Comparison of ENCODE assay signal across 1 cellular context in the genomic region with DNA sequence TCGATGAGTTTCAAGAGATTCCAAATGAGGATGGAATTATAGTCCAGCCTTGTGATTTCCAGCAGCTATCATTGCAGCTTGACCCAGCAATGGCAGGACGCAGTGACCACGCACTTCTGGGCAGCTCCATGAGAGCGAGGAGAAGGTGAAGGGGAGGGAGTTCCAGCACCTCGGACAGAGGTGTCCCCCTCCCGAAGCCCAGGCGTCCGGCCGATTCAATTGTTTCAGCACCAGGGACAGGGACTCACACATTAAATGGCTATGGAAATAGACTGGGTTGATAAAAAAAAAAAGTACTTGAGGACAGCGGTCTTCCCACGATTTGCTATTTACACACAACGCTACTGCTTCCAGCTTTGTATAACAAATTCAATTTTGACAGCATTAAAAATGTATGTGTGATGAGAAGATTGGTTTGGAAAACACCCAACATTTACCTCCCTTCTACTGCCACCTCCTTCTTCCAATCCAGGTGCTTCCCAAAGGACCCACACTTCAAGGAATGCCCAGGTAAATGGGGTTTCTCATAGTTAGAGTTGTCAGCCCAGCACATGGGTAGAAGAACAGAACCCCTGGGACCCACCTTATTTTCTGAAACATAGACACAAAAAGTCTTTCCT.
TF ChIP-seq lines count a peak whose summit lies in the region.

No MANE protein-coding gene starts in this region.

TF ChIP-seq in HepG2, 621 proteins besides CTCF, POLR2A, EP300 and RAD21 (continued from another document and continues in another):
- TF ChIP-seq ZBED4 (CRISPR knock-in tag; IDR thresholded peaks at IDR 0.05; ENCODE audit: borderline replicate concordance) (peak; percentile 96), MEF2D (CRISPR knock-in tag; IDR thresholded peaks at IDR 0.05) (peak; percentile 94), ZNF564 (CRISPR knock-in tag; IDR thresholded peaks at IDR 0.05) (peak; percentile 85; the same call in 1 of the 2 replicates), ZNF10 (CRISPR knock-in tag; IDR thresholded peaks at IDR 0.05; ENCODE audit: borderline replicate concordance, low read depth) (no peak), MAFF (IDR thresholded peaks at IDR 0.05; ENCODE audit: low read depth, low read length) (no peak), ZNF672 (CRISPR knock-in tag; IDR thresholded peaks at IDR 0.05) (no peak), PLSCR1 (CRISPR knock-in tag; IDR thresholded peaks at IDR 0.05; ENCODE audit: borderline replicate concordance) (peak; percentile 80; the same call in 1 of the 2 replicates), BRD4 (CRISPR knock-in tag; IDR thresholded peaks at IDR 0.05) (no peak), ZNF460 (CRISPR knock-in tag; IDR thresholded peaks at IDR 0.05; ENCODE audit: borderline replicate concordance) (no peak), RXRB (CRISPR knock-in tag; IDR thresholded peaks at IDR 0.05; ENCODE audit: borderline replicate concordance) (peak; percentile 83), HHEX (CRISPR knock-in tag; IDR thresholded peaks at IDR 0.05) (0 out of 2 replicates have a peak, but pooled peaks have one; percentile 17), ZNF280B (CRISPR knock-in tag; IDR thresholded peaks at IDR 0.05; ENCODE audit: borderline replicate concordance) (peak; percentile 63; the same call in 1 of the 2 replicates), NFE2 (CRISPR knock-in tag; IDR thresholded peaks at IDR 0.05) (peak; percentile 32; the same call in 1 of the 2 replicates), ZNF709 (CRISPR knock-in tag; IDR thresholded peaks at IDR 0.05) (peak; percentile 84), FOXA1 (IDR thresholded peaks at IDR 0.05) (no peak), FOXA1 (CRISPR knock-in tag; IDR thresholded peaks at IDR 0.05) (no peak), THRA (CRISPR knock-in tag; IDR thresholded peaks at IDR 0.05; ENCODE audit: borderline replicate concordance) (peak; percentile 93), RFXANK (CRISPR knock-in tag; IDR thresholded peaks at IDR 0.05) (peak; percentile 94; the same call in 1 of the 2 replicates), CCDC6 (CRISPR knock-in tag; IDR thresholded peaks at IDR 0.05) (peak; percentile 89; the same call in 1 of the 2 replicates), NR2F1 (CRISPR knock-in tag; IDR thresholded peaks at IDR 0.05) (no peak), KDM5A (IDR thresholded peaks at IDR 0.05; ENCODE audit: borderline replicate concordance, low read length) (no peak), ZNF678 (CRISPR knock-in tag; IDR thresholded peaks at IDR 0.05) (no peak), ZNF878 (CRISPR knock-in tag; IDR thresholded peaks at IDR 0.05) (peak; percentile 89), TCF7 (IDR thresholded peaks at IDR 0.05; ENCODE audit: low read depth) (no peak), ZSCAN22 (CRISPR knock-in tag; IDR thresholded peaks at IDR 0.05) (0 out of 2 replicates have a peak, but pooled peaks have one; percentile 56), ZNF160 (CRISPR knock-in tag; IDR thresholded peaks at IDR 0.05) (peak; percentile 94), HDAC6 (IDR thresholded peaks at IDR 0.05; ENCODE audit: low read depth, low read length) (no peak), SP1 (IDR thresholded peaks at IDR 0.05) (no peak), SP1 (CRISPR knock-in tag; IDR thresholded peaks at IDR 0.05) (peak; percentile 18; the same call in 1 of the 2 replicates), CC2D1A (CRISPR knock-in tag; IDR thresholded peaks at IDR 0.05) (peak; percentile 90; the same call in 1 of the 2 replicates), SAFB2 (CRISPR knock-in tag; IDR thresholded peaks at IDR 0.05; ENCODE audit: borderline replicate concordance, low read depth) (peak; percentile 37; the same call in 1 of the 2 replicates), U2AF2 (IDR thresholded peaks at IDR 0.05; ENCODE audit: low read depth, low read length) (no peak), SRF (IDR thresholded peaks at IDR 0.05; ENCODE audit: low read depth, low read length) (no peak)
- TF ChIP-seq, protein P1, sequence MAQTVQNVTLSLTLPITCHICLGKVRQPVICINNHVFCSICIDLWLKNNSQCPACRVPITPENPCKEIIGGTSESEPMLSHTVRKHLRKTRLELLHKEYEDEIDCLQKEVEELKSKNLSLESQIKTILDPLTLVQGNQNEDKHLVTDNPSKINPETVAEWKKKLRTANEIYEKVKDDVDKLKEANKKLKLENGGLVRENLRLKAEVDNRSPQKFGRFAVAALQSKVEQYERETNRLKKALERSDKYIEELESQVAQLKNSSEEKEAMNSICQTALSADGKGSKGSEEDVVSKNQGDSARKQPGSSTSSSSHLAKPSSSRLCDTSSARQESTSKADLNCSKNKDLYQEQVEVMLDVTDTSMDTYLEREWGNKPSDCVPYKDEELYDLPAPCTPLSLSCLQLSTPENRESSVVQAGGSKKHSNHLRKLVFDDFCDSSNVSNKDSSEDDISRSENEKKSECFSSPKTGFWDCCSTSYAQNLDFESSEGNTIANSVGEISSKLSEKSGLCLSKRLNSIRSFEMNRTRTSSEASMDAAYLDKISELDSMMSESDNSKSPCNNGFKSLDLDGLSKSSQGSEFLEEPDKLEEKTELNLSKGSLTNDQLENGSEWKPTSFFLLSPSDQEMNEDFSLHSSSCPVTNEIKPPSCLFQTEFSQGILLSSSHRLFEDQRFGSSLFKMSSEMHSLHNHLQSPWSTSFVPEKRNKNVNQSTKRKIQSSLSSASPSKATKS (CRISPR knock-in tag; IDR thresholded peaks at IDR 0.05), result 0 out of 2 replicates have a peak, but pooled peaks have one; percentile 78
- TF ChIP-seq, protein P2, sequence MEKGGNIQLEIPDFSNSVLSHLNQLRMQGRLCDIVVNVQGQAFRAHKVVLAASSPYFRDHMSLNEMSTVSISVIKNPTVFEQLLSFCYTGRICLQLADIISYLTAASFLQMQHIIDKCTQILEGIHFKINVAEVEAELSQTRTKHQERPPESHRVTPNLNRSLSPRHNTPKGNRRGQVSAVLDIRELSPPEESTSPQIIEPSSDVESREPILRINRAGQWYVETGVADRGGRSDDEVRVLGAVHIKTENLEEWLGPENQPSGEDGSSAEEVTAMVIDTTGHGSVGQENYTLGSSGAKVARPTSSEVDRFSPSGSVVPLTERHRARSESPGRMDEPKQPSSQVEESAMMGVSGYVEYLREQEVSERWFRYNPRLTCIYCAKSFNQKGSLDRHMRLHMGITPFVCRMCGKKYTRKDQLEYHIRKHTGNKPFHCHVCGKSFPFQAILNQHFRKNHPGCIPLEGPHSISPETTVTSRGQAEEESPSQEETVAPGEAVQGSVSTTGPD (CRISPR knock-in tag; IDR thresholded peaks at IDR 0.05), result peak; percentile 37; the same call in 1 of the 2 replicates
- TF ChIP-seq, protein P3, sequence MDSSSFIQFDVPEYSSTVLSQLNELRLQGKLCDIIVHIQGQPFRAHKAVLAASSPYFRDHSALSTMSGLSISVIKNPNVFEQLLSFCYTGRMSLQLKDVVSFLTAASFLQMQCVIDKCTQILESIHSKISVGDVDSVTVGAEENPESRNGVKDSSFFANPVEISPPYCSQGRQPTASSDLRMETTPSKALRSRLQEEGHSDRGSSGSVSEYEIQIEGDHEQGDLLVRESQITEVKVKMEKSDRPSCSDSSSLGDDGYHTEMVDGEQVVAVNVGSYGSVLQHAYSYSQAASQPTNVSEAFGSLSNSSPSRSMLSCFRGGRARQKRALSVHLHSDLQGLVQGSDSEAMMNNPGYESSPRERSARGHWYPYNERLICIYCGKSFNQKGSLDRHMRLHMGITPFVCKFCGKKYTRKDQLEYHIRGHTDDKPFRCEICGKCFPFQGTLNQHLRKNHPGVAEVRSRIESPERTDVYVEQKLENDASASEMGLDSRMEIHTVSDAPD (CRISPR knock-in tag; IDR thresholded peaks at IDR 0.05), result no peak
- TF ChIP-seq, protein P4, sequence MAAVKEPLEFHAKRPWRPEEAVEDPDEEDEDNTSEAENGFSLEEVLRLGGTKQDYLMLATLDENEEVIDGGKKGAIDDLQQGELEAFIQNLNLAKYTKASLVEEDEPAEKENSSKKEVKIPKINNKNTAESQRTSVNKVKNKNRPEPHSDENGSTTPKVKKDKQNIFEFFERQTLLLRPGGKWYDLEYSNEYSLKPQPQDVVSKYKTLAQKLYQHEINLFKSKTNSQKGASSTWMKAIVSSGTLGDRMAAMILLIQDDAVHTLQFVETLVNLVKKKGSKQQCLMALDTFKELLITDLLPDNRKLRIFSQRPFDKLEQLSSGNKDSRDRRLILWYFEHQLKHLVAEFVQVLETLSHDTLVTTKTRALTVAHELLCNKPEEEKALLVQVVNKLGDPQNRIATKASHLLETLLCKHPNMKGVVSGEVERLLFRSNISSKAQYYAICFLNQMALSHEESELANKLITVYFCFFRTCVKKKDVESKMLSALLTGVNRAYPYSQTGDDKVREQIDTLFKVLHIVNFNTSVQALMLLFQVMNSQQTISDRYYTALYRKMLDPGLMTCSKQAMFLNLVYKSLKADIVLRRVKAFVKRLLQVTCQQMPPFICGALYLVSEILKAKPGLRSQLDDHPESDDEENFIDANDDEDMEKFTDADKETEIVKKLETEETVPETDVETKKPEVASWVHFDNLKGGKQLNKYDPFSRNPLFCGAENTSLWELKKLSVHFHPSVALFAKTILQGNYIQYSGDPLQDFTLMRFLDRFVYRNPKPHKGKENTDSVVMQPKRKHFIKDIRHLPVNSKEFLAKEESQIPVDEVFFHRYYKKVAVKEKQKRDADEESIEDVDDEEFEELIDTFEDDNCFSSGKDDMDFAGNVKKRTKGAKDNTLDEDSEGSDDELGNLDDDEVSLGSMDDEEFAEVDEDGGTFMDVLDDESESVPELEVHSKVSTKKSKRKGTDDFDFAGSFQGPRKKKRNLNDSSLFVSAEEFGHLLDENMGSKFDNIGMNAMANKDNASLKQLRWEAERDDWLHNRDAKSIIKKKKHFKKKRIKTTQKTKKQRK (IDR thresholded peaks at IDR 0.05; ENCODE audit: low read length), result no peak
- TF ChIP-seq, protein P5, sequence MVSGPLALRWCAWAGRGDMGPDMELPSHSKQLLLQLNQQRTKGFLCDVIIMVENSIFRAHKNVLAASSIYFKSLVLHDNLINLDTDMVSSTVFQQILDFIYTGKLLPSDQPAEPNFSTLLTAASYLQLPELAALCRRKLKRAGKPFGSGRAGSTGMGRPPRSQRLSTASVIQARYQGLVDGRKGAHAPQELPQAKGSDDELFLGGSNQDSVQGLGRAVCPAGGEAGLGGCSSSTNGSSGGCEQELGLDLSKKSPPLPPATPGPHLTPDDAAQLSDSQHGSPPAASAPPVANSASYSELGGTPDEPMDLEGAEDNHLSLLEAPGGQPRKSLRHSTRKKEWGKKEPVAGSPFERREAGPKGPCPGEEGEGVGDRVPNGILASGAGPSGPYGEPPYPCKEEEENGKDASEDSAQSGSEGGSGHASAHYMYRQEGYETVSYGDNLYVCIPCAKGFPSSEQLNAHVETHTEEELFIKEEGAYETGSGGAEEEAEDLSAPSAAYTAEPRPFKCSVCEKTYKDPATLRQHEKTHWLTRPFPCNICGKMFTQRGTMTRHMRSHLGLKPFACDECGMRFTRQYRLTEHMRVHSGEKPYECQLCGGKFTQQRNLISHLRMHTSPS (CRISPR knock-in tag; IDR thresholded peaks at IDR 0.05; ENCODE audit: low read depth), result no peak
